8 cellular contexts compared by ENCODE assay signal in the genomic region with DNA sequence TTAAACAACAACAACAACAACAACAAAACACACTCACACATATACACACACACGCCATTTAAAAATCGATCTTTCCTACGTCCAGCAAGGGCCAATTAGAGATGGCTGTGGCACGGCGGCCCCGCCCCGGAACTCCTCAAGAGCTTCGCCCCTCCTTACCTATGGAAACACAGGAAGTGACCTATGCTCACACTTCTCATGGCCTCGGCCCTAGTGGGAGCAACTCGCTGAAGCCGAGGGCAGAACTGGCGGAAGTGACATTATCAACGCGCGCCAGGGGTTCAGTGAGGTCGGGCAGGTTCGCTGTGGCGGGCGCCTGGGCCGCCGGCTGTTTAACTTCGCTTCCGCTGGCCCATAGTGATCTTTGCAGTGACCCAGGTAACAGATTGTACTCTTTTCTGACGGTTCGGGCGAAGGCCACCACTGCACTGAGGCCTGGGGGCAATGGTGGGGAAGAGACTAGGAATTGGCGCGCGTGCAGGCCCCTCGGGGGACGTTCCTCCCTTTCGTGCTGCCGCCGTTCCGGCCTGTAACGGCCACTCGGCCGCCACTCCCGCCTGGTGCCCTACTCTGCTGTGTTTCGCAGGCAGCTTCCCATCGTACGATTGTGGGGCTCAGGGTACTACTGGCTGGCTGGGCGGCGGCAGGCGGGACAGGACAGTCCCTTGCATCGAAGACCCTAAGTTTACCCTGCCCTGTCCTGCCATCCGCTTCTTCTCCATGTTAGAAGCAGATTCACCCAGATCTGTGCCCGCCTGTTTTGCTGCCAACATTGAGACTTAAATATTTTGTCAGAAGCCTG. TPM values are rescaled to one million over a fixed set of nuclear protein-coding genes. Genes with fewer than 3 reads are reported as not detected.
A peak's percentile ranks its signal among the peaks of the same experiment; 100 is the strongest.
DNase-seq lines count a peak whose midpoint lies in the region; ATAC-seq and TF ChIP-seq lines count a peak whose summit lies in the region.

Gene TBP (plus strand): TSS at position 284 of the 802 bp plus-strand sequence. CDS start 2,661 bp downstream, outside the sequence.

- DNase-seq in DMS153 treated with DMSO at 0.1 percent for 48 hours (lab: John Stamatoyannopoulos, UW; ENCODE audit: unreplicated experiment) (peak; percentile 91), OCI-M2 (lab: John Stamatoyannopoulos, UW; ENCODE audit: unreplicated experiment) (peak; percentile 67), activated T-cell treated with anti-CD3 and anti-CD28 coated beads for 4 hours (peak; percentile 94), epithelial cell of prostate (ENCODE audit: low read depth, low spot score) (peak; percentile 97)
- peak; percentile 95 to 97 for DNase-seq in stimulated activated CD8-positive, alpha-beta memory T cell treated with anti-CD3 and anti-CD28 coated beads, Interleukin-4, amount 100 ng/mL, for 1 hour (ENCODE audit: low read depth in 2 of 2, low spot score in 1 of 2)

- TF ChIP-seq EP300 in Ishikawa (IDR thresholded peaks at IDR 0.05; ENCODE audit: borderline replicate concordance), result 0 out of 2 replicates have a peak, but pooled peaks have one; percentile 23

- no peaks in the 10 kb centered on the region for H3K27me3 ChIP-seq in mononuclear cell (ENCODE audit: insufficient read depth, low read length)

- H3K4me1 ChIP-seq in mononuclear cell (ENCODE audit: insufficient read depth, low read length), result peaks cover 38% of the 10 kb centered on the region

- ATAC-seq in GM21619 (IDR thresholded peaks at IDR 0.05; ENCODE audit: unreplicated experiment), result peak; percentile 96

- H3K9me3 ChIP-seq in mononuclear cell (ENCODE audit: low read depth, low read length), result no peaks in the 10 kb centered on the region

- H3K4me3 ChIP-seq in mononuclear cell (ENCODE audit: low read length), result peak within 1 kb of the TSS; percentile 86

- H3K27ac ChIP-seq in epithelial cell of prostate, result peak within 1 kb of the TSS; percentile 89

- no peak for TF ChIP-seq RAD21 in Ishikawa (IDR thresholded peaks at IDR 0.05; ENCODE audit: low read depth)

TF ChIP-seq in Ishikawa, 13 proteins besides CTCF, POLR2A, EP300 and RAD21:
- 0 out of 2 replicates have a peak, but pooled peaks have one; percentile 23 for TF ChIP-seq USF1 (IDR thresholded peaks at IDR 0.05)
- TF ChIP-seq EGR1 (IDR thresholded peaks at IDR 0.05), result no peak
- TF ChIP-seq YY1 (IDR thresholded peaks at IDR 0.05; ENCODE audit: low read depth), result peak; percentile 82
- TF ChIP-seq TCF12 (IDR thresholded peaks at IDR 0.05; ENCODE audit: low read depth), result peak; percentile 70
- TF ChIP-seq ZBTB7A (IDR thresholded peaks at IDR 0.05; ENCODE audit: low read depth), result no peak
- TF ChIP-seq CREB1 (IDR thresholded peaks at IDR 0.05; ENCODE audit: low read depth), result peak; percentile 97
- no peak for TF ChIP-seq REST (IDR thresholded peaks at IDR 0.05; ENCODE audit: low read depth)
- TF ChIP-seq TAF1 (IDR thresholded peaks at IDR 0.05; ENCODE audit: low read depth), result peak; percentile 79
- peak; percentile 7; the same call in 1 of the 2 replicates for TF ChIP-seq NFIC (IDR thresholded peaks at IDR 0.05)
- peak; percentile 79 for TF ChIP-seq MAX (IDR thresholded peaks at IDR 0.05)
- no peak for TF ChIP-seq CEBPB (IDR thresholded peaks at IDR 0.05)
- no peak for TF ChIP-seq FOXM1 (IDR thresholded peaks at IDR 0.05; ENCODE audit: borderline replicate concordance, low read depth)
- no peak for TF ChIP-seq TEAD4 (IDR thresholded peaks at IDR 0.05)
TF ChIP-seq in Ishikawa: peak in this region for 7.

RNA-seq across cellular contexts. Expression of gene TBP, which starts in this region (rescaled TPM):
- 5.8 TPM for total RNA-seq in mononuclear cell

Comparison
In these comparisons a context has a peak if more than half of its experiments do, and no peak if none do; other contexts are left out.
1. Peak in every context shown above with its lines: DNase-seq, ATAC-seq, H3K4me3 ChIP-seq and H3K27ac ChIP-seq.